ENCODE assay signal across 10 cellular contexts in genomic region chr5:96537386-96537785, GRCh38.
DNase-seq lines count a peak whose midpoint lies in the region; ATAC-seq, FAIRE-seq and TF ChIP-seq lines count a peak whose summit lies in the region.
"Had no signal": no experiment of that assay in that cellular context is flagged by ENCODE, and none has a peak within 500 bp of the region (broad histone marks: within the 10 kb centered on the region; RNA-seq: fewer than 3 reads in every experiment).

No MANE protein-coding gene starts in this region.

- 63 to 77% (median 65%) methylated on average over 3 of the region's 3 CpGs for WGBS in small intestine, 3 donors
- 64 to 75% methylated on average over 3 of the region's 3 CpGs for WGBS in esophagus squamous epithelium, 2 donors

- BruUV-seq in PC-9 (replicated peaks; lab: Mats Ljungman, UMichigan), result no TSS peak

- peaks cover 38% of the 10 kb centered on the region for H3K4me1 Mint-ChIP-seq in activated T-cell treated with anti-CD3 and anti-CD28 coated beads, Interleukin-2, amount 50 U/mL, for 24 hours (ENCODE audit: low read depth)
- peaks cover 26% of the 10 kb centered on the region for H3K4me1 Mint-ChIP-seq in central memory CD8-positive, alpha-beta T cell
- H3K4me1 Mint-ChIP-seq: CD14-positive monocyte had no signal

- FAIRE-seq in small intestine (lab: Jason Lieb, UNC), result no peak

- peaks cover 8% of the 10 kb centered on the region for H3F3A ChIP-seq in PC-9 (ENCODE audit: insufficient read depth, low read depth)

- H3K36me3 ChIP-seq in small intestine (ENCODE audit: control insufficient read depth in 2 of 2, insufficient read depth in 2 of 2, low read length in 2 of 2) (no peaks in the 10 kb centered on the region), PC-9 (ENCODE audit: low read depth) (no peaks in the 10 kb centered on the region), esophagus squamous epithelium (no peaks in the 10 kb centered on the region)

- H3K9me3 Mint-ChIP-seq in activated T-cell treated with anti-CD3 and anti-CD28 coated beads, Interleukin-2, amount 50 U/mL, for 24 hours, result peaks cover 2% of the 10 kb centered on the region
- no peaks in the 10 kb centered on the region for H3K9me3 Mint-ChIP-seq in central memory CD8-positive, alpha-beta T cell

- H3K4me1 ChIP-seq in small intestine (ENCODE audit: control insufficient read depth in 2 of 2, insufficient read depth in 1 of 2, low read depth in 1 of 2, low read length in 1 of 2), result no peaks in the 10 kb centered on the region
- H3K4me1 ChIP-seq in PC-9 (replicated peaks; ENCODE audit: insufficient read depth), result peaks cover 24% of the 10 kb centered on the region
- no peaks in the 10 kb centered on the region for H3K4me1 ChIP-seq in esophagus squamous epithelium

- TF ChIP-seq POLR2A in esophagus squamous epithelium (IDR thresholded peaks at IDR 0.05), result no peak

- H3K4me3 Mint-ChIP-seq in activated T-cell treated with anti-CD3 and anti-CD28 coated beads, Interleukin-2, amount 50 U/mL, for 24 hours, result peak overlapping the region; percentile 30
- H3K4me3 Mint-ChIP-seq in central memory CD8-positive, alpha-beta T cell, result peak overlapping the region; percentile 60
- H3K4me3 Mint-ChIP-seq: CD14-positive monocyte had no signal

- peak; percentile 99 for ATAC-seq in central memory CD8-positive, alpha-beta T cell (replicated peaks; ENCODE audit: extremely low read depth, poor library complexity, severe bottlenecking)

- H3K27me3 ChIP-seq in small intestine (ENCODE audit: control insufficient read depth in 2 of 2, insufficient read depth in 2 of 2, low read length in 2 of 2) (no peaks in the 10 kb centered on the region), PC-9 (ENCODE audit: insufficient read depth, low read depth) (no peaks in the 10 kb centered on the region), esophagus squamous epithelium (no peaks in the 10 kb centered on the region)

- no peak for DNase-seq in activated T-cell treated with anti-CD3 and anti-CD28 coated beads, Interleukin-2, amount 50 U/mL, for 24 hours
- no peak for DNase-seq in activated T-cell treated with anti-CD3 and anti-CD28 coated beads, Interleukin-2, amount 50 U/mL, for 48 hours
- DNase-seq in NOMO-1 (lab: John Stamatoyannopoulos, UW; ENCODE audit: unreplicated experiment in 2 of 2) (peak; percentile 26 to 83), small intestine (peak; percentile 34), PC-9 (no peak), esophagus squamous epithelium (lab: John Stamatoyannopoulos, UW) (no peak)
- peak in 1 of 2 donors; percentile 11 for DNase-seq in central memory CD8-positive, alpha-beta T cell (ENCODE audit: low spot score in 2 of 2)
- DNase-seq in activated effector memory CD4-positive, alpha-beta T cell treated with Interleukin-2 at 50 U/mL for 16 hours, result no peak
- DNase-seq: midbrain had no signal

- intact Hi-C loops in PC-9 (cut with micrococcal nuclease; ENCODE audit: unreplicated experiment) (no loop called here), esophagus squamous epithelium (cut with DNase I) (no loop called here)

- POLR2A ChIA-PET in PC-9 (lab: Charles Lee; ENCODE audit: unreplicated experiment), result interaction anchor here (0.6 kb wide), 1 partner anchor 220 kb away, joined by 3 read pairs; no protein-coding TSS in a partner anchor

- H3K9me3 ChIP-seq in small intestine (ENCODE audit: control insufficient read depth, low read depth), result no peaks in the 10 kb centered on the region
- 0 out of 2 replicates have a peak, but pooled peaks cover 3% of the 10 kb centered on the region for H3K9me3 ChIP-seq in PC-9 (ENCODE audit: insufficient read depth, low read depth)
- H3K9me3 ChIP-seq in esophagus squamous epithelium, result no peaks in the 10 kb centered on the region

- H3K9me2 ChIP-seq in PC-9 (ENCODE audit: insufficient read depth), result no peaks in the 10 kb centered on the region

- no peaks in the 10 kb centered on the region for H3K27me3 Mint-ChIP-seq in activated T-cell treated with anti-CD3 and anti-CD28 coated beads, Interleukin-2, amount 50 U/mL, for 24 hours
- no peaks in the 10 kb centered on the region for H3K27me3 Mint-ChIP-seq in central memory CD8-positive, alpha-beta T cell

- H3K79me2 ChIP-seq in PC-9 (ENCODE audit: low read depth), result no peaks in the 10 kb centered on the region

- peak overlapping the region; percentile 87 for H3K27ac Mint-ChIP-seq in activated T-cell treated with anti-CD3 and anti-CD28 coated beads, Interleukin-2, amount 50 U/mL, for 24 hours
- peak overlapping the region; percentile 95 for H3K27ac Mint-ChIP-seq in central memory CD8-positive, alpha-beta T cell (ENCODE audit: low read depth)

- H3K27ac ChIP-seq in small intestine (ENCODE audit: low read depth in 1 of 2, low read length in 1 of 2) (peak overlapping the region in 1 of 2 donors; percentile 61), PC-9 (no peak overlapping the region), esophagus squamous epithelium (peak overlapping the region in 1 of 4 donors; percentile 13)

- H4K20me1 ChIP-seq in PC-9 (ENCODE audit: insufficient read depth), result no peaks in the 10 kb centered on the region

- TF ChIP-seq CTCF in PC-9 (conservative IDR thresholded peaks at IDR 0.05) (no peak), esophagus squamous epithelium (IDR thresholded peaks at IDR 0.05) (no peak)

- no peak overlapping the region for H2AFZ ChIP-seq in PC-9

- H3K36me3 Mint-ChIP-seq in activated T-cell treated with anti-CD3 and anti-CD28 coated beads, Interleukin-2, amount 50 U/mL, for 24 hours (ENCODE audit: low read depth), result no peaks in the 10 kb centered on the region
- peaks cover 5% of the 10 kb centered on the region for H3K36me3 Mint-ChIP-seq in central memory CD8-positive, alpha-beta T cell (ENCODE audit: insufficient read depth)
- H3K36me3 Mint-ChIP-seq: CD14-positive monocyte had no signal

- H3K4me3 ChIP-seq in small intestine (ENCODE audit: low read depth in 1 of 2, low read length in 2 of 2), result no peak overlapping the region
- no peak overlapping the region for H3K4me3 ChIP-seq in PC-9
- no peak overlapping the region for H3K4me3 ChIP-seq in esophagus squamous epithelium

- H3K4me2 ChIP-seq in PC-9, result no peak overlapping the region

- CTCF ChIA-PET in PC-9 (lab: Charles Lee), result interaction anchor here (0.6 kb wide), 1 partner anchor 68 kb away, joined by 3 read pairs; no protein-coding TSS in a partner anchor

Comparison
In these comparisons a context has a peak if more than half of its experiments do, and no peak if none do; other contexts are left out.
1. DNase-seq: peak in NOMO-1 (2 of 2) and small intestine (single experiment); none in activated T-cell treated with anti-CD3 and anti-CD28 coated beads, Interleukin-2, amount 50 U/mL, for 24 hours (single experiment), activated T-cell treated with anti-CD3 and anti-CD28 coated beads, Interleukin-2, amount 50 U/mL, for 48 hours (0 of 2), activated effector memory CD4-positive, alpha-beta T cell treated with Interleukin-2 at 50 U/mL for 16 hours (single experiment), PC-9 (0 of 2) and esophagus squamous epithelium (single experiment).